In genomic region chr3:11555823-11556222, GRCh38 we compare ENCODE assay signal across 15 cellular contexts.
A peak's percentile ranks its signal among the peaks of the same experiment; 100 is the strongest.
DNase-seq lines count a peak whose midpoint lies in the region; ATAC-seq and TF ChIP-seq lines count a peak whose summit lies in the region.
"Had no signal": no experiment of that assay in that cellular context is flagged by ENCODE, and none has a peak within 500 bp of the region (broad histone marks: within the 10 kb centered on the region; RNA-seq: fewer than 3 reads in every experiment).

No MANE protein-coding gene starts in this region.

- no peak overlapping the region for H3K4me2 ChIP-seq in OCI-LY7 (ENCODE audit: low read length)
- H3K4me2 ChIP-seq: KMS-11 had no signal

- H3K4me3 Mint-ChIP-seq in progenitor cell of endocrine pancreas (ENCODE audit: low read depth): no peak overlapping the region
- H3K4me3 Mint-ChIP-seq: activated naive CD8-positive, alpha-beta T cell had no signal

- H3K4me3 ChIP-seq in heart left ventricle (no peak overlapping the region), esophagus muscularis mucosa (no peak overlapping the region), vagina (no peak overlapping the region), prostate gland (no peak overlapping the region), OCI-LY7 (ENCODE audit: low read depth, low read length, poor library complexity, severe bottlenecking) (no peak overlapping the region)
- H3K4me3 ChIP-seq: SJSA1 had no signal

- no peaks in the 10 kb centered on the region for H3K79me2 ChIP-seq in OCI-LY7 (ENCODE audit: insufficient read depth, low read depth, low read length)

- H3K4me1 ChIP-seq in heart left ventricle: peaks cover 15 to 84% (median 61%) of the 10 kb centered on the region in 12 donors
- peaks cover 58 to 83% (median 74%) of the 10 kb centered on the region in 4 donors for H3K4me1 ChIP-seq in esophagus muscularis mucosa
- H3K4me1 ChIP-seq in vagina: peaks cover 87% of the 10 kb centered on the region
- peaks cover 24% of the 10 kb centered on the region for H3K4me1 ChIP-seq in prostate gland (replicated peaks)
- H3K4me1 ChIP-seq in OCI-LY7 (ENCODE audit: insufficient read depth, low read length, poor library complexity, severe bottlenecking): no peaks in the 10 kb centered on the region

- no peak overlapping the region for H2AFZ ChIP-seq in OCI-LY7 (ENCODE audit: low read length)

- peak overlapping the region; percentile 77 for H3K27ac Mint-ChIP-seq in progenitor cell of endocrine pancreas
- H3K27ac Mint-ChIP-seq: activated naive CD8-positive, alpha-beta T cell had no signal

- TF ChIP-seq CTCF in heart left ventricle (IDR thresholded peaks at IDR 0.05) (no peak), esophagus muscularis mucosa (IDR thresholded peaks at IDR 0.05) (no peak), progenitor cell of endocrine pancreas (IDR thresholded peaks at IDR 0.05; ENCODE audit: unreplicated experiment) (no peak), vagina (IDR thresholded peaks at IDR 0.05) (no peak), prostate gland (IDR thresholded peaks at IDR 0.05) (no peak), OCI-LY7 (conservative IDR thresholded peaks at IDR 0.05; ENCODE audit: low read length) (no peak)

- no peaks in the 10 kb centered on the region for H4K20me1 ChIP-seq in OCI-LY7 (ENCODE audit: insufficient read depth, low read length)

- H3K27me3 ChIP-seq in heart left ventricle (no peaks in the 10 kb centered on the region), esophagus muscularis mucosa (no peaks in the 10 kb centered on the region), vagina (no peaks in the 10 kb centered on the region), prostate gland (replicated peaks; ENCODE audit: insufficient read depth) (no peaks in the 10 kb centered on the region)
- H3K27me3 ChIP-seq: SJSA1 had no signal

- H3K36me3 ChIP-seq in heart left ventricle (peaks cover 0 to 54% (median 33%) of the 10 kb centered on the region in 9 donors), esophagus muscularis mucosa (peaks cover 6 to 53% (median 24%) of the 10 kb centered on the region in 4 donors), vagina (peaks cover 0 to 10% of the 10 kb centered on the region in 2 donors), prostate gland (no peaks in the 10 kb centered on the region), OCI-LY7 (ENCODE audit: insufficient read depth, low read length) (peaks cover 51% of the 10 kb centered on the region)

- intact Hi-C loops in heart left ventricle (cut with DNase I): loop anchor here in 2 of 10 donors (5.0 to 10.0 kb wide), 2 partner anchors 86 to 171 kb away; partner anchors contain the start of gene VGLL4 (in 1 of the 2)
- intact Hi-C loops in left ventricle myocardium superior (cut with micrococcal nuclease): no loop called here
- intact Hi-C loops in esophagus muscularis mucosa (cut with DNase I): no loop called here
- intact Hi-C loops in vagina (cut with DNase I): loop anchor here (10.0 kb wide), 1 partner anchor 89 kb away; the partner anchor contains the start of gene VGLL4
- intact Hi-C loops in prostate gland (cut with DNase I): no loop called here
- intact Hi-C loops in OCI-LY7 (cut with micrococcal nuclease; ENCODE audit: unreplicated experiment): no loop called here

- ATAC-seq in heart left ventricle (no peak), left ventricle myocardium superior (no peak)

- POLR2A ChIA-PET in OCI-LY7 (lab: Charles Lee): interaction anchor here (1.1 kb wide), 1 partner anchor 1002 kb away, joined by 3 read pairs; no protein-coding TSS in a partner anchor

- DNase-seq in heart left ventricle: peak in 1 of 5 donors; percentile 30
- no peak for DNase-seq in left ventricle myocardium superior
- no peak for DNase-seq in esophagus muscularis mucosa (ENCODE audit: extremely low spot score)
- DNase-seq in progenitor cell of endocrine pancreas (ENCODE audit: low spot score, unreplicated experiment): no peak
- no peak for DNase-seq in vagina (ENCODE audit: extremely low spot score in 2 of 2)
- no peak for DNase-seq in prostate gland (ENCODE audit: low spot score)
- no peak for DNase-seq in OCI-LY7 (ENCODE audit: low spot score)
- DNase-seq in cerebellar nuclear complex (lab: John Stamatoyannopoulos, UW): no peak
- DNase-seq: ACHN; activated CD4-positive, alpha-beta T cell treated with anti-CD3 and anti-CD28 coated beads for 4 hours; NCI-H1417 treated with DMSO at 0.1 percent for 48 hours; T-helper 9 cell had no signal

- 74 to 83% (median 78%) methylated on average over 9 of the region's 9 CpGs for WGBS in heart left ventricle, 4 donors
- WGBS in esophagus muscularis mucosa: 87% methylated on average over 9 of the region's 9 CpGs
- WGBS in prostate gland: 70% methylated on average over 9 of the region's 9 CpGs

- TF ChIP-seq POLR2A in heart left ventricle (IDR thresholded peaks at IDR 0.05) (no peak), esophagus muscularis mucosa (IDR thresholded peaks at IDR 0.05; ENCODE audit: low read depth) (no peak), vagina (IDR thresholded peaks at IDR 0.05) (no peak), prostate gland (IDR thresholded peaks at IDR 0.05) (no peak)

- BruUV-seq in OCI-LY7 (replicated peaks; lab: Mats Ljungman, UMichigan): no TSS peak

- no peaks in the 10 kb centered on the region for H3K9me3 ChIP-seq in heart left ventricle
- no peaks in the 10 kb centered on the region for H3K9me3 ChIP-seq in esophagus muscularis mucosa
- H3K9me3 ChIP-seq in vagina: no peaks in the 10 kb centered on the region
- no peaks in the 10 kb centered on the region for H3K9me3 ChIP-seq in prostate gland
- no peaks in the 10 kb centered on the region for H3K9me3 ChIP-seq in OCI-LY7 (ENCODE audit: low read length)
- H3K9me3 ChIP-seq: SJSA1 had no signal

- H3K36me3 Mint-ChIP-seq in progenitor cell of endocrine pancreas (ENCODE audit: insufficient read depth): peaks cover 30% of the 10 kb centered on the region
- H3K36me3 Mint-ChIP-seq: activated naive CD8-positive, alpha-beta T cell had no signal

- CTCF ChIA-PET in OCI-LY7 (lab: Charles Lee; ENCODE audit: unreplicated experiment): no interaction called here

- no peak for TF ChIP-seq EP300 in esophagus muscularis mucosa (IDR thresholded peaks at IDR 0.05)

- no peaks in the 10 kb centered on the region for H3K9me2 ChIP-seq in OCI-LY7 (ENCODE audit: insufficient read depth, low read length)

- no peaks in the 10 kb centered on the region for H3K9me3 Mint-ChIP-seq in progenitor cell of endocrine pancreas (ENCODE audit: low read depth)

- H3K4me1 Mint-ChIP-seq in progenitor cell of endocrine pancreas (ENCODE audit: low read depth): peaks cover 4% of the 10 kb centered on the region

- no peaks in the 10 kb centered on the region for H3K27me3 Mint-ChIP-seq in progenitor cell of endocrine pancreas
- H3K27me3 Mint-ChIP-seq: activated naive CD8-positive, alpha-beta T cell had no signal

- H3K27ac ChIP-seq in heart left ventricle (peak overlapping the region in 11 of 12 donors; percentile 18 to 63 (median 54)), esophagus muscularis mucosa (replicated peaks in 1 of 4) (peak overlapping the region in 3 of 4 donors; percentile 10 to 66 (median 42)), vagina (peak overlapping the region; percentile 80), prostate gland (peak overlapping the region in 1 of 2 donors; percentile 7), OCI-LY7 (ENCODE audit: low read depth, low read length, poor library complexity, severe bottlenecking) (no peak overlapping the region)
- H3K27ac ChIP-seq: KMS-11, SJSA1 had no signal
